8 cellular contexts compared by ENCODE assay signal in the genomic region with DNA sequence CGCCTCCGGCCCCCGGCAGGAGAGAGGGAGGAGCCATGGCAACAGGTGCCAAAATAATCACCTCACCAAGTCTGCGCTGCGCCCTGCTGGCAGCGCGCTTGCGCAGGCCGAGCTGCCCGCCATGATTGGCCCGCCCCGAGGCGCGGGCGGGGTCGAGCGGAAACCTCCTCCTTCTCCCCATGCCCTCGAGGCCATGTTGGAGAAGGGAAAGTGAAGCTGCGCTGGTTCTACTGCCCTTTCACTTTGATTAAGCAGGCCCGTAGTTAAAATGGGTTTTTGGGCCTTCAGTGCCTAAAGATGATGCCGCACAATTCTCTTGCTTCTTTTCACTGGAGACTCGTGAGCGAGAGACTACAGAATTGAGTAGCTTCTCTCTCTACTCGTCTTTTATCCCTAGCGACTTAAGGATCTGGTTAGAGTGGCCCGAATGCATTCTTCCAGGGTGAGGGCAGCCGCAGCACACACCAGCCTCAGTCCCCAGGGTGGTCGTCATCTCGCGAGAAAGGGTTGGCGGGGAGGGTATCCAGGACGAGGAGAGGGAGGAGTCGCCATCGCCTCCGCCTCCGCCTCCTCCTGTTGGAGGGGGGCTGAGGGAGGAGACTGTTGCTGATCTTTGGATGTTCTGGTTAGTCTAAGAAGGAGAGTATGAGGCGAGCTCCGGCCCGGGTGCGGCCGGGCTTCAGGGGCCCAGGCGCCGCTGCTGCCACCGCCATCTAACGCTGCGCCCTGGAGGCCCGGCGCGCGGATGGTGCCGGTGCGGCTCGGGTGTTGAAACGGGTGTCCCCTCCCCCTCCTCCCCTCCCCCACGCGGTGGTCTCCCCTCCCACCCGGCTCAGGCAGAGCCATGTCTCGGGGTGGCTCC. TPM values are rescaled to one million over a fixed set of nuclear protein-coding genes. Genes with fewer than 3 reads are reported as not detected.
DNase-seq lines count a peak whose midpoint lies in the region; ATAC-seq and TF ChIP-seq lines count a peak whose summit lies in the region.

Gene DCAF6, plus strand, starts transcription at position 616 of the 862 bp plus-strand sequence. Its CDS starts 229 bp downstream, at position 845.

- H3K9me3 ChIP-seq in testis = no peaks in the 10 kb centered on the region

- POLR2A ChIA-PET in GM10248 (lab: Yijun Ruan, JAX) = interaction anchor here (1.2 to 1.6 kb wide), 2 partner anchors 9 to 13 kb away, joined by 3 to 4 read pairs; no protein-coding TSS in a partner anchor

- WGBS in testis, 2 donors = 0 to 1% methylated on average over 29 to 52 of the region's 58 CpGs

- peak within 1 kb of the TSS; percentile 99 for H3K27ac Mint-ChIP-seq in activated naive CD8-positive, alpha-beta T cell

- TF ChIP-seq CTCF in GM10248 (IDR thresholded peaks at IDR 0.05; ENCODE audit: control extremely low read depth, extremely low read depth, low read depth, missing control alignments) = no peak
- no peak for TF ChIP-seq CTCF in omental fat pad (IDR thresholded peaks at IDR 0.05)
- TF ChIP-seq CTCF in testis (IDR thresholded peaks at IDR 0.05) = no peak

- H3K36me3 ChIP-seq in testis (ENCODE audit: low read depth, missing control alignments) = no peaks in the 10 kb centered on the region

- ATAC-seq in HG02623 (IDR thresholded peaks at IDR 0.05; ENCODE audit: unreplicated experiment) = peak; percentile 71
- ATAC-seq in omental fat pad (ENCODE audit: low FRiP score) = peak; percentile 95

- H3K36me3 Mint-ChIP-seq in activated naive CD8-positive, alpha-beta T cell = no peaks in the 10 kb centered on the region

- peak within 1 kb of the TSS; percentile 99 for H3K4me3 Mint-ChIP-seq in activated naive CD8-positive, alpha-beta T cell

- DNase-seq in GM10248 (ENCODE audit: extremely low spot score) = peak; percentile 98
- DNase-seq in NCI-H1105 (lab: John Stamatoyannopoulos, UW) = peak; percentile 98
- peak; percentile 99 for DNase-seq in SKM-1 treated with dmso at 0.1 percent for 144 hours (lab: John Stamatoyannopoulos, UW; ENCODE audit: unreplicated experiment)
- peak; percentile 99 for DNase-seq in glomerular visceral epithelial cell (ENCODE audit: extremely low spot score)
- DNase-seq in omental fat pad (ENCODE audit: low spot score) = peak; percentile 94
- DNase-seq in testis = peak; percentile 97

- intact Hi-C loops in testis (cut with DNase I; ENCODE audit: low total_unique reads) = no loop called here

- CTCF ChIA-PET in GM10248 (lab: Yijun Ruan, JAX) = interaction anchor here (1.0 to 2.8 kb wide), 4 partner anchors 12 to 146 kb away, joined by 3 to 8 read pairs (median 3); no protein-coding TSS in a partner anchor

- H3K4me3 ChIP-seq in testis = peak within 1 kb of the TSS; percentile 94 to 96

- peak; percentile 41 for TF ChIP-seq POLR2A in testis (IDR thresholded peaks at IDR 0.05)

- peak within 1 kb of the TSS; percentile 94 to 99 for H3K27ac ChIP-seq in testis

- no peaks in the 10 kb centered on the region for H3K27me3 ChIP-seq in testis

- peaks cover 41% of the 10 kb centered on the region for H3K4me1 Mint-ChIP-seq in activated naive CD8-positive, alpha-beta T cell (ENCODE audit: low read depth)

- no peaks in the 10 kb centered on the region for H3K27me3 Mint-ChIP-seq in activated naive CD8-positive, alpha-beta T cell

- peaks cover 22% of the 10 kb centered on the region for H3K4me1 ChIP-seq in testis

- H3K9me3 Mint-ChIP-seq in activated naive CD8-positive, alpha-beta T cell (ENCODE audit: low read depth) = no peaks in the 10 kb centered on the region

RNA-seq across cellular contexts. Expression of gene DCAF6, which starts in this region (rescaled TPM):
- total RNA-seq in omental fat pad = 10 to 100 TPM; 57.2 to 98.4 (median 75.5) TPM
- total RNA-seq in testis = 100 to 1,000 TPM; 160 to 199 TPM
- 173 TPM for polyA plus RNA-seq in testis (ENCODE audit: insufficient read depth, low read depth, low replicate concordance)

Comparison
In these comparisons a context has a peak if more than half of its experiments do, and no peak if none do; other contexts are left out.
1. Peak in every context shown above with its lines: DNase-seq, ATAC-seq, H3K4me3 ChIP-seq and H3K27ac ChIP-seq.